In the genomic region with DNA sequence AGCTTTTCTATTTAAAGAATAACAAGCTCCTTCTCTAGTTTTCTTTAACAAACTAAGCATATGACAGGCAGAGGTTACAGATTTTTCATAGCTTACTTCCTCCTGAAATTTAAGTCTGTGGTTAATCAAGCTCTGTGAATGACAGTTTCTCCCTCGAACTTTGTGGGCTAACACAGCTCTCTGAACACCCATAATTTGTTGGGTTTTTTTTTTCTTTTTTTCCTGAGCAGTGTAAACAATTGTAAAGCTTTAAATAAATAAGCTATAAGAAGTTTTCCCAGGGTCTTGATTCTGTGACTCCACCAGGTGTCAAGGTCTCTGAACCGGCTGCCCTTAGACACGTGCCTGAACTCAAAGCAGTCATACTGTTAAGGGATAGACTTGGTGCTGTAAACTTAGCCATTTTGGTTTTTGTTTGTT, we compare ENCODE assay signal across 8 cellular contexts.
DNase-seq lines count a peak whose midpoint lies in the region; ATAC-seq and TF ChIP-seq lines count a peak whose summit lies in the region.

No MANE protein-coding gene starts in this region.

- peaks cover 64 to 72% (median 65%) of the 10 kb centered on the region in 3 donors for H3K4me1 Mint-ChIP-seq in IgD-negative memory B cell
- H3K4me1 Mint-ChIP-seq in effector memory CD8-positive, alpha-beta T cell (ENCODE audit: low read depth in 2 of 2), result peaks cover 61 to 77% of the 10 kb centered on the region in 2 donors

- H3K4me3 ChIP-seq in H7 (ENCODE audit: insufficient read depth, low read depth, low read length), result no peak overlapping the region

- H3K9me3 Mint-ChIP-seq in IgD-negative memory B cell, result no peaks in the 10 kb centered on the region
- no peaks in the 10 kb centered on the region for H3K9me3 Mint-ChIP-seq in effector memory CD8-positive, alpha-beta T cell

- peak overlapping the region; percentile 69 to 89 (median 86) for H3K4me3 Mint-ChIP-seq in IgD-negative memory B cell
- peak overlapping the region; percentile 88 to 99 for H3K4me3 Mint-ChIP-seq in effector memory CD8-positive, alpha-beta T cell

- no peaks in the 10 kb centered on the region for H3K27me3 ChIP-seq in H7 (ENCODE audit: control insufficient read depth, insufficient read depth, low read length)

- H3K27me3 Mint-ChIP-seq in IgD-negative memory B cell, result no peaks in the 10 kb centered on the region
- no peaks in the 10 kb centered on the region for H3K27me3 Mint-ChIP-seq in effector memory CD8-positive, alpha-beta T cell

- peak overlapping the region; percentile 91 to 95 (median 93) for H3K27ac Mint-ChIP-seq in IgD-negative memory B cell
- peak overlapping the region; percentile 77 to 95 for H3K27ac Mint-ChIP-seq in effector memory CD8-positive, alpha-beta T cell

- H3K36me3 Mint-ChIP-seq in IgD-negative memory B cell, result peaks cover 5% of the 10 kb centered on the region
- peaks cover 85% of the 10 kb centered on the region for H3K36me3 Mint-ChIP-seq in effector memory CD8-positive, alpha-beta T cell (ENCODE audit: insufficient read depth)

- DNase-seq in GM10266 (ENCODE audit: extremely low spot score) (peak; percentile 34), AG08396 (ENCODE audit: low spot score) (no peak), H7 (no peak), NCI-H128 (lab: John Stamatoyannopoulos, UW; ENCODE audit: unreplicated experiment) (no peak), DMS 273 treated with DMSO at 0.1 percent for 48 hours (lab: John Stamatoyannopoulos, UW) (no peak)
- no peak for DNase-seq in effector memory CD8-positive, alpha-beta T cell

- no peaks in the 10 kb centered on the region for H3K36me3 ChIP-seq in H7 (replicated peaks; ENCODE audit: control insufficient read depth, insufficient read depth, low read length)

- no peak for TF ChIP-seq CTCF in GM10266 (IDR thresholded peaks at IDR 0.05; ENCODE audit: control insufficient read depth, insufficient read depth, low read depth, missing control alignments)

- peak; percentile 82 for ATAC-seq in GM21528 (IDR thresholded peaks at IDR 0.05; ENCODE audit: low FRiP score, unreplicated experiment)
- peak; percentile 64 for ATAC-seq in effector memory CD8-positive, alpha-beta T cell (replicated peaks)
